Comparison of ENCODE assay signal across 2 cellular contexts in genomic region chr17:61561354-61561753, GRCh38.
A peak's percentile ranks its signal among the peaks of the same experiment; 100 is the strongest.
TF ChIP-seq lines count a peak whose summit lies in the region.

No MANE protein-coding gene starts in this region.

TF ChIP-seq in HCT116, 20 proteins besides CTCF, POLR2A, EP300 and RAD21:
- no peak for TF ChIP-seq FOSL1 (IDR thresholded peaks at IDR 0.05; ENCODE audit: low read depth)
- no peak for TF ChIP-seq SRF (IDR thresholded peaks at IDR 0.05; ENCODE audit: low read depth)
- TF ChIP-seq YY1 (IDR thresholded peaks at IDR 0.05; ENCODE audit: extremely low read depth, insufficient replicate concordance, low read depth, low read length): no peak
- TF ChIP-seq POLR2AphosphoS5 (IDR thresholded peaks at IDR 0.05; ENCODE audit: low read depth, low read length): no peak
- TF ChIP-seq CEBPB (IDR thresholded peaks at IDR 0.05; ENCODE audit: low read depth): no peak
- no peak for TF ChIP-seq ATF3 (IDR thresholded peaks at IDR 0.05)
- no peak for TF ChIP-seq MAX (IDR thresholded peaks at IDR 0.05)
- no peak for TF ChIP-seq ZNF274 (IDR thresholded peaks at IDR 0.05; ENCODE audit: low read depth, low read length)
- TF ChIP-seq SP1 (IDR thresholded peaks at IDR 0.05; ENCODE audit: low read depth): no peak
- TF ChIP-seq ZBTB33 (IDR thresholded peaks at IDR 0.05; ENCODE audit: extremely low read depth, insufficient replicate concordance, low read length): no peak
- TF ChIP-seq SIN3A (IDR thresholded peaks at IDR 0.05; ENCODE audit: low read depth): no peak
- TF ChIP-seq REST (IDR thresholded peaks at IDR 0.05; ENCODE audit: low read depth): no peak
- no peak for TF ChIP-seq JUND (IDR thresholded peaks at IDR 0.05)
- no peak for TF ChIP-seq ZFX (IDR thresholded peaks at IDR 0.05)

TF ChIP-seq in GM12878, 131 proteins besides CTCF, POLR2A, EP300 and RAD21:
- no peak for TF ChIP-seq BCL11A (IDR thresholded peaks at IDR 0.05; ENCODE audit: low read depth, low read length)
- TF ChIP-seq ETV6 (conservative IDR thresholded peaks at IDR 0.05 in 1 of 2, IDR thresholded peaks at IDR 0.05 in 1 of 2; ENCODE audit: borderline replicate concordance in 1 of 2, low read depth in 1 of 2): peak in 1 of 2 experiments; percentile 9; a peak in 1 of 4 replicates
- TF ChIP-seq PAX8 (IDR thresholded peaks at IDR 0.05): no peak
- no peak for TF ChIP-seq TCF3 (IDR thresholded peaks at IDR 0.05; ENCODE audit: borderline replicate concordance, insufficient read depth, low read depth, low read length)
- TF ChIP-seq NFXL1 (IDR thresholded peaks at IDR 0.05; ENCODE audit: borderline replicate concordance): peak; percentile 25; the same call in 1 of the 2 replicates
- TF ChIP-seq IRF5 (IDR thresholded peaks at IDR 0.05; ENCODE audit: borderline replicate concordance): no peak
TF ChIP-seq in GM12878: peak in this region for 2.
